In genomic region chr10:75326306-75326705, GRCh38 we compare ENCODE assay signal across 31 cellular contexts.
"Had no signal": no experiment of that assay in that cellular context is flagged by ENCODE, and none has a peak within 500 bp of the region (broad histone marks: within the 10 kb centered on the region; RNA-seq: fewer than 3 reads in every experiment).

No MANE protein-coding gene starts in this region.

- H3K36me3 ChIP-seq: neural progenitor cell, ovary, spleen, suprapubic skin, tibial artery, transverse colon, upper lobe of right lung, uterus had no signal

- H3K4me1 ChIP-seq: neural progenitor cell, parathyroid adenoma, psoas muscle, suprapubic skin, testis, tibial artery, transverse colon, upper lobe of right lung, uterus had no signal

- DNase-seq: natural killer cell; occipital lobe; ovary; posterior cingulate gyrus; psoas muscle; right cardiac atrium; spleen; stimulated activated CD4-positive, alpha-beta T cell treated with anti-CD3 and anti-CD28 coated beads, Interleukin-12 subunit alpha, Interleukin-12 subunit beta, amount 100 ng/mL, for 4 hours; stimulated activated CD4-positive, alpha-beta T cell treated with anti-CD3 and anti-CD28 coated beads, Interleukin-1b, Interleukin-23, amount 100 ng/mL, for 48 hours; stimulated activated CD4-positive, alpha-beta T cell treated with anti-CD3 and anti-CD28 coated beads, Interleukin-4, amount 100 ng/mL, for 1 hour; stimulated activated CD4-positive, alpha-beta T cell treated with anti-CD3 and anti-CD28 coated beads, Interleukin-4, amount 100 ng/mL, for 4 hours; stimulated activated CD8-positive, alpha-beta memory T cell treated with anti-CD3 and anti-CD28 coated beads, Interleukin-4, amount 100 ng/mL, for 48 hours; stimulated activated naive CD4-positive, alpha-beta T cell; stimulated activated naive CD8-positive, alpha-beta T cell treated with anti-CD3 and anti-CD28 coated beads, Interleukin-15, amount 100 ng/mL, for 72 hours; stimulated activated naive CD8-positive, alpha-beta T cell treated with anti-CD3 and anti-CD28 coated beads, Interleukin-15, Interleukin-2, amounts not matched to agents 100 U/mL and 50 U/mL, for 24 hours; substantia nigra; testis; tibial artery; transverse colon; upper lobe of right lung; uterus had no signal

- H3K79me2 ChIP-seq: parathyroid adenoma had no signal

- H3K27ac Mint-ChIP-seq: natural killer cell; nephron; neural progenitor cell; progenitor cell of endocrine pancreas; stimulated activated memory B cell treated with anti-CD40 and anti-IgM and Interleukin-4, amounts not matched to agents 10 μg/mL and 1 μg/mL and 100 μg/mL, for 72 hours; stimulated activated naive CD8-positive, alpha-beta T cell treated with anti-CD3 and anti-CD28 coated beads, Interleukin-15, amount 100 ng/mL, for 72 hours; type B pancreatic cell had no signal

- ATAC-seq: natural killer cell; psoas muscle; right cardiac atrium; sciatic nerve; stimulated activated memory B cell treated with anti-CD40 and anti-IgM and Interleukin-4, amounts not matched to agents 10 μg/mL and 1 μg/mL and 100 μg/mL, for 72 hours; stimulated activated naive CD8-positive, alpha-beta T cell treated with anti-CD3 and anti-CD28 coated beads, Interleukin-15, amount 100 ng/mL, for 72 hours; stimulated activated naive CD8-positive, alpha-beta T cell treated with anti-CD3 and anti-CD28 coated beads, Interleukin-15, Interleukin-2, amounts not matched to agents 100 U/mL and 50 U/mL, for 24 hours; upper lobe of right lung had no signal

- H3K4me1 Mint-ChIP-seq: natural killer cell; nephron; neural progenitor cell; stimulated activated memory B cell treated with anti-CD40 and anti-IgM and Interleukin-4, amounts not matched to agents 10 μg/mL and 1 μg/mL and 100 μg/mL, for 72 hours; stimulated activated naive CD8-positive, alpha-beta T cell treated with anti-CD3 and anti-CD28 coated beads, Interleukin-15, amount 100 ng/mL, for 72 hours had no signal

- H2AFZ ChIP-seq: neural progenitor cell, parathyroid adenoma had no signal

- H3K9me3 ChIP-seq: ovary, psoas muscle, suprapubic skin, testis, tibial artery, upper lobe of right lung, uterus had no signal

- H3K27ac ChIP-seq: neural progenitor cell, ovary, parathyroid adenoma, psoas muscle, skin epidermis, spleen, suprapubic skin, testis, tibial artery, transverse colon, upper lobe of right lung, uterus had no signal

- H3K36me3 Mint-ChIP-seq: natural killer cell; neural progenitor cell; stimulated activated memory B cell treated with anti-CD40 and anti-IgM and Interleukin-4, amounts not matched to agents 10 μg/mL and 1 μg/mL and 100 μg/mL, for 72 hours; type B pancreatic cell had no signal

- H3K9ac ChIP-seq: neural progenitor cell, parathyroid adenoma had no signal

- H3K4me3 ChIP-seq: neural progenitor cell, ovary, psoas muscle, skin epidermis, smooth muscle cell, spleen, suprapubic skin, testis, tibial artery, transverse colon, upper lobe of right lung, uterus had no signal

- H3K9me3 Mint-ChIP-seq: neural progenitor cell had no signal

- H3K4me3 Mint-ChIP-seq: natural killer cell; nephron; neural progenitor cell; stimulated activated memory B cell treated with anti-CD40 and anti-IgM and Interleukin-4, amounts not matched to agents 10 μg/mL and 1 μg/mL and 100 μg/mL, for 72 hours; stimulated activated naive CD8-positive, alpha-beta T cell treated with anti-CD3 and anti-CD28 coated beads, Interleukin-15, amount 100 ng/mL, for 72 hours; type B pancreatic cell had no signal

- H3K27me3 ChIP-seq: neural progenitor cell, ovary, suprapubic skin, testis, tibial artery, transverse colon, upper lobe of right lung, uterus had no signal

- H3K4me2 ChIP-seq: neural progenitor cell, smooth muscle cell had no signal
